In genomic region chr19:19033426-19034203, GRCh38 we compare ENCODE assay signal across 8 cellular contexts. TPM values are rescaled to one million over a fixed set of nuclear protein-coding genes. Genes with fewer than 3 reads are reported as not detected.
A peak's percentile ranks its signal among the peaks of the same experiment; 100 is the strongest.
DNase-seq lines count a peak whose midpoint lies in the region; ATAC-seq and TF ChIP-seq lines count a peak whose summit lies in the region.

Gene ARMC6, plus strand, starts transcription at chr19:19033603. Its CDS starts 607 bp downstream, at chr19:19034210.
Gene SUGP2, minus strand, starts transcription at chr19:19033517. Its CDS starts 2,446 bp downstream, at chr19:19031071.

- CTCF ChIA-PET in PC-9 (lab: Charles Lee) = no interaction called here

- peak within 1 kb of the TSS; percentile 91 to 95 for H3K9ac ChIP-seq in mucosa of rectum (ENCODE audit: low read depth in 1 of 2, low read length in 2 of 2)

- H3K27ac ChIP-seq in PC-9 = peak within 1 kb of the TSS; percentile 67
- H3K27ac ChIP-seq in mucosa of rectum (ENCODE audit: low read depth in 2 of 2, low read length in 2 of 2) = peak within 1 kb of the TSS; percentile 91

- peaks cover 71% of the 10 kb centered on the region for H3K79me2 ChIP-seq in PC-9 (ENCODE audit: low read depth)

- H3K36me3 ChIP-seq in PC-9 (ENCODE audit: low read depth) = peaks cover 13% of the 10 kb centered on the region; the same call in 1 of the 2 replicates
- H3K36me3 ChIP-seq in mucosa of rectum (ENCODE audit: control insufficient read depth in 2 of 2, insufficient read depth in 2 of 2, low read length in 2 of 2) = peaks cover 6 to 10% of the 10 kb centered on the region in 2 donors

- no peaks in the 10 kb centered on the region for H3K9me3 Mint-ChIP-seq in IgD-negative memory B cell

- H3K36me3 Mint-ChIP-seq in IgD-negative memory B cell = peaks cover 2% of the 10 kb centered on the region

- TF ChIP-seq CTCF in PC-9 (conservative IDR thresholded peaks at IDR 0.05) = no peak
- no peak for TF ChIP-seq CTCF in epithelial cell of proximal tubule (conservative IDR thresholded peaks at IDR 0.05; ENCODE audit: low read depth, low read length)

- H3K27me3 Mint-ChIP-seq in IgD-negative memory B cell = no peaks in the 10 kb centered on the region

- H3K4me3 ChIP-seq in PC-9 (peak within 1 kb of the TSS; percentile 70), epithelial cell of proximal tubule (ENCODE audit: low read depth, low read length) (peak within 1 kb of the TSS; percentile 98), mucosa of rectum (ENCODE audit: low read length in 2 of 2) (peak within 1 kb of the TSS; percentile 89 to 99)

- H3K4me1 ChIP-seq in PC-9 (replicated peaks; ENCODE audit: insufficient read depth) (peaks cover 13% of the 10 kb centered on the region; the same call in 1 of the 2 replicates), mucosa of rectum (ENCODE audit: control insufficient read depth in 2 of 2, insufficient read depth in 2 of 2, low read length in 2 of 2) (peaks cover 9 to 15% of the 10 kb centered on the region in 2 donors)

- peaks cover 18 to 28% (median 21%) of the 10 kb centered on the region in 3 donors for H3K4me1 Mint-ChIP-seq in IgD-negative memory B cell

- H3K9me3 ChIP-seq in PC-9 (ENCODE audit: insufficient read depth, low read depth) (no peaks in the 10 kb centered on the region), mucosa of rectum (ENCODE audit: control insufficient read depth in 2 of 2, low read length in 2 of 2) (no peaks in the 10 kb centered on the region)

- H3K4me3 Mint-ChIP-seq in IgD-negative memory B cell = peak within 1 kb of the TSS; percentile 88 to 96 (median 96)

- intact Hi-C loops in PC-9 (cut with micrococcal nuclease; ENCODE audit: unreplicated experiment) = no loop called here

- no TSS peak for BruUV-seq in PC-9 (replicated peaks; lab: Mats Ljungman, UMichigan)

- peak; percentile 68 for ATAC-seq in GM21529 (IDR thresholded peaks at IDR 0.05; ENCODE audit: unreplicated experiment)

- H4K20me1 ChIP-seq in PC-9 (ENCODE audit: insufficient read depth) = no peaks in the 10 kb centered on the region; the same call in 1 of the 2 replicates

- peak within 1 kb of the TSS; percentile 95 for H2AFZ ChIP-seq in PC-9

- no peaks in the 10 kb centered on the region for H3K27me3 ChIP-seq in PC-9 (ENCODE audit: insufficient read depth, low read depth)
- H3K27me3 ChIP-seq in mucosa of rectum (ENCODE audit: control insufficient read depth in 2 of 2, insufficient read depth in 2 of 2, low read length in 2 of 2) = no peaks in the 10 kb centered on the region

- H3K9me2 ChIP-seq in PC-9 (ENCODE audit: insufficient read depth) = no peaks in the 10 kb centered on the region

- H3K4me2 ChIP-seq in PC-9 = peak within 1 kb of the TSS; percentile 100

- POLR2A ChIA-PET in PC-9 (lab: Charles Lee; ENCODE audit: unreplicated experiment) = no interaction called here

- peak within 1 kb of the TSS; percentile 92 to 97 (median 96) for H3K27ac Mint-ChIP-seq in IgD-negative memory B cell

- H3F3A ChIP-seq in PC-9 (ENCODE audit: insufficient read depth, low read depth) = peaks cover 20% of the 10 kb centered on the region; the same call in 1 of the 2 replicates

- DNase-seq in DMS 273 treated with DMSO at 0.1 percent for 48 hours (lab: John Stamatoyannopoulos, UW) (peak; percentile 72), PC-9 (peak; percentile 69 to 88), activated T-cell treated with anti-CD3 and anti-CD28 coated beads for 48 hours (ENCODE audit: low read depth) (peak; percentile 93), epithelial cell of proximal tubule (ENCODE audit: low read depth) (no peak)
- DNase-seq in stimulated activated CD8-positive, alpha-beta memory T cell treated with anti-CD3 and anti-CD28 coated beads, Interleukin-4, amount 100 ng/mL, for 24 hours (ENCODE audit: low read depth) = peak; percentile 88

RNA-seq across cellular contexts. Expression of gene ARMC6, which starts in this region (rescaled TPM):
- polyA plus RNA-seq in IgD-negative memory B cell = 27.9 TPM
- 23.5 and 28.8 TPM in 2 replicates for total RNA-seq in PC-9 (2021)
- total RNA-seq in epithelial cell of proximal tubule = 48.1 and 91.2 TPM in 2 replicates

RNA-seq across cellular contexts. Expression of gene SUGP2, which starts in this region (rescaled TPM):
- 11.8 TPM for polyA plus RNA-seq in IgD-negative memory B cell
- total RNA-seq in PC-9 (2021) = 60.0 and 73.1 TPM in 2 replicates
- total RNA-seq in epithelial cell of proximal tubule = 23.7 and 24.8 TPM in 2 replicates
